Comparison of ENCODE assay signal across 18 cellular contexts in the genomic region with DNA sequence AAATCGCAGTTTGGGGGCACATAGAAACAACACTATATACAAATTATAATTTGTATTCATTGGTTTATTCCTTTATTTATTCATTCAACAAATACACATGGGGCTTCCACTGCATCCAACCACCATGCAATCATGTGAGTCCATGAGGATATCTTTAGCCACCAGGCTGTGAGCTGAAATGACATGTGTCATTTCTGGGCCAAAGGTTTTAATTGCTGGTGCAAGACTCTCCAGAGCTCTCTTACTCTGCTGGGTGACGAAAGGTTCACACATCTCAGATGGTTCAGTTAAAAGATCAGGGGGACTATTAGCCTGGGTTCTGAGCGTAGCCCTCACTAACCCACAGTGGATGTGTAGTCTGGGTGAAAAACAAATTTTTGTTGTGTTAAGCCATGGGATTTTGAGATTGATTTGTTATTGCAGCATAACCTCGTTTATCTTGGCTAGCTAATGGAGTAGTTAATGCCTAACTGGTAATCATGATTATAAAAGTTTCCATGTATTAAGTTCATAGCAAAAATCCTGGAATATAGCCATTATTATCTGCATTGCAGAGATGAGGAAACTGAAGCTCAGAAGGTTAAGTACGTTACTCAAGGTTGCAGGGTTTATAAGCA.
"Had no signal": no experiment of that assay in that cellular context is flagged by ENCODE, and none has a peak within 500 bp of the region (broad histone marks: within the 10 kb centered on the region; RNA-seq: fewer than 3 reads in every experiment).

No MANE protein-coding gene starts in this region.

- H3K27ac Mint-ChIP-seq: immature natural killer cell; naive thymus-derived CD8-positive, alpha-beta T cell; neural progenitor cell had no signal

- H3K4me3 ChIP-seq: heart left ventricle, neural progenitor cell, psoas muscle, sigmoid colon, skin epidermis had no signal

- H3K27ac ChIP-seq: heart left ventricle, neural progenitor cell, psoas muscle, sigmoid colon, skin epidermis had no signal

- H3K4me1 ChIP-seq: heart left ventricle, psoas muscle, sigmoid colon had no signal

- H3K36me3 ChIP-seq: heart left ventricle, neural progenitor cell, sigmoid colon had no signal

- FAIRE-seq: endometrium, frontal cortex, keratinocyte had no signal

- H3K27me3 ChIP-seq: heart left ventricle, neural progenitor cell, sigmoid colon had no signal

- H3K36me3 Mint-ChIP-seq: immature natural killer cell, neural progenitor cell had no signal

- ATAC-seq: esophagus mucosa; heart left ventricle; left ventricle myocardium superior; naive thymus-derived CD8-positive, alpha-beta T cell; psoas muscle had no signal

- H3K4me3 Mint-ChIP-seq: immature natural killer cell, neural progenitor cell had no signal

- DNase-seq: effector memory CD4-positive, alpha-beta T cell; heart left ventricle; hypothalamus; immature natural killer cell; left ventricle myocardium superior; naive thymus-derived CD8-positive, alpha-beta T cell; nucleus accumbens; psoas muscle; sigmoid colon; stimulated activated CD4-positive, alpha-beta T cell treated with anti-CD3 and anti-CD28 coated beads, Interleukin-12 subunit alpha, Interleukin-12 subunit beta, amount 100 ng/mL, for 4 hours; stimulated activated naive CD4-positive, alpha-beta T cell; trophoblast cell had no signal

- H3K9me3 ChIP-seq: heart left ventricle, psoas muscle, sigmoid colon had no signal

- H3K4me1 Mint-ChIP-seq: immature natural killer cell; naive thymus-derived CD8-positive, alpha-beta T cell had no signal
